ENCODE assay signal across 13 cellular contexts in genomic region chr7:133702078-133702477, GRCh38.
"Had no signal": no experiment of that assay in that cellular context is flagged by ENCODE, and none has a peak within 500 bp of the region (broad histone marks: within the 10 kb centered on the region; RNA-seq: fewer than 3 reads in every experiment).

No MANE protein-coding gene starts in this region.

- H3K4me1 Mint-ChIP-seq: neural crest cell had no signal

- H3K27me3 Mint-ChIP-seq: naive thymus-derived CD8-positive, alpha-beta T cell; type B pancreatic cell had no signal

- DNase-seq: dermis blood vessel endothelial cell; esophagus squamous epithelium; foreskin fibroblast; left colon; naive thymus-derived CD8-positive, alpha-beta T cell; sigmoid colon; small intestine; stimulated activated CD4-positive, alpha-beta T cell treated with anti-CD3 and anti-CD28 coated beads, Interleukin-12 subunit alpha, Interleukin-12 subunit beta, amount 100 ng/mL, for 4 hours; stimulated activated naive CD8-positive, alpha-beta T cell treated with anti-CD3 and anti-CD28 coated beads, Interleukin-15, Interleukin-2, amounts not matched to agents 100 U/mL and 50 U/mL, for 24 hours; thyroid gland had no signal

- H3K4me1 ChIP-seq: esophagus squamous epithelium, sigmoid colon, suprapubic skin, thyroid gland had no signal

- H3K27ac Mint-ChIP-seq: naive thymus-derived CD8-positive, alpha-beta T cell; type B pancreatic cell had no signal

- H3K4me3 Mint-ChIP-seq: naive thymus-derived CD8-positive, alpha-beta T cell; neural crest cell; type B pancreatic cell had no signal

- H3K9me3 Mint-ChIP-seq: naive thymus-derived CD8-positive, alpha-beta T cell; neural crest cell; type B pancreatic cell had no signal

- H3K27ac ChIP-seq: esophagus squamous epithelium, sigmoid colon, suprapubic skin, thyroid gland had no signal

- H3K9me3 ChIP-seq: esophagus squamous epithelium, sigmoid colon, suprapubic skin, thyroid gland had no signal

- ATAC-seq: left colon; naive thymus-derived CD8-positive, alpha-beta T cell; stimulated activated naive CD8-positive, alpha-beta T cell treated with anti-CD3 and anti-CD28 coated beads, Interleukin-15, Interleukin-2, amounts not matched to agents 100 U/mL and 50 U/mL, for 24 hours had no signal

- H3K4me3 ChIP-seq: esophagus squamous epithelium, sigmoid colon, suprapubic skin, thyroid gland had no signal

- H3K36me3 ChIP-seq: esophagus squamous epithelium, sigmoid colon, suprapubic skin, thyroid gland had no signal

- H3K27me3 ChIP-seq: esophagus squamous epithelium, sigmoid colon, suprapubic skin, thyroid gland had no signal
